In the genomic region with DNA sequence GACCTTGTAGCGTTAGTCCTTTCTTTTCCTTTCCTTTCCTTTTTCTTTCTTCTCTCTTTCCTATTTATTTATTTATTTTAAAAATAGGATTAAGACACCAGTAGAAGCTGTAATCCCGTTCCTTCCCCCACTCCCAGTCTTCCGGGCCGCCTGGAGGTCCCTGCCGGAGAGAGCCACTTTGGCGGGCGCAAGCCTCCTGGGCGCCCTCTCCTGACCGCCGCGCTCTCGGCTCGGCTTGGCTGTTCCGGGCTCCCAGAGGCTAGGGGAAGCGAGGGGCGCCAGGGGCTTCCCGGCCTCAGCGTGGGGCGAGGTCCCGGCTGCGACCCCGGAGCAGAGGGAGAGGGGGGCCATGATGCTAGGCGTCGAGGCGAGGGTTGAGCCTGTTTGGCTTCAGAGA, we compare ENCODE assay signal across 13 cellular contexts. TPM values are rescaled to one million over a fixed set of nuclear protein-coding genes. Genes with fewer than 3 reads are reported as not detected.
DNase-seq lines count a peak whose midpoint lies in the region; ATAC-seq and TF ChIP-seq lines count a peak whose summit lies in the region.
"Had no signal": no experiment of that assay in that cellular context is flagged by ENCODE, and none has a peak within 500 bp of the region (broad histone marks: within the 10 kb centered on the region; RNA-seq: fewer than 3 reads in every experiment).

No MANE protein-coding gene starts in this region.

- TF ChIP-seq POLR2A in stomach (IDR thresholded peaks at IDR 0.05), result no peak

- no peaks in the 10 kb centered on the region for H3K9me3 Mint-ChIP-seq in endothelial cell (ENCODE audit: unreplicated experiment)
- H3K9me3 Mint-ChIP-seq in natural killer cell treated with Interleukin-12 subunit alpha and Interleukin-12 subunit beta and Interleukin-15 and Interleukin-18, amount 100 ng/mL, for 72 hours, result no peaks in the 10 kb centered on the region

- H3K27me3 ChIP-seq in stomach, result peaks cover 0 to 40% (median 10%) of the 10 kb centered on the region in 3 donors

- peaks cover 3% of the 10 kb centered on the region for H3K36me3 Mint-ChIP-seq in endothelial cell (ENCODE audit: low read depth, unreplicated experiment)
- H3K36me3 Mint-ChIP-seq in natural killer cell treated with Interleukin-12 subunit alpha and Interleukin-12 subunit beta and Interleukin-15 and Interleukin-18, amount 100 ng/mL, for 72 hours, result no peaks in the 10 kb centered on the region

- peak overlapping the region; percentile 47 to 83 (median 72) for H3K4me3 ChIP-seq in stomach

- peaks cover 0 to 10% (median 2%) of the 10 kb centered on the region in 4 donors for H3K4me1 ChIP-seq in stomach

- peak; percentile 78 for DNase-seq in HCEC 1CT
- peak; percentile 62 for DNase-seq in endothelial cell (ENCODE audit: low spot score)
- DNase-seq in kidney tubule cell (ENCODE audit: low spot score), result peak; percentile 32
- no peak for DNase-seq in stomach
- no peak for DNase-seq in stimulated activated CD4-positive, alpha-beta T cell treated with anti-CD3 and anti-CD28 coated beads, Interleukin-12 subunit alpha, Interleukin-12 subunit beta, amount 100 ng/mL, for 4 hours
- DNase-seq in COR-L47 (lab: John Stamatoyannopoulos, UW), result no peak
- no peak for DNase-seq in NCI-H2196 (lab: John Stamatoyannopoulos, UW; ENCODE audit: unreplicated experiment)
- DNase-seq in natural killer cell treated with Interleukin-12 subunit alpha and Interleukin-12 subunit beta and Interleukin-15 and Interleukin-18, amount 100 ng/mL, for 72 hours (ENCODE audit: low spot score), result no peak
- DNase-seq: central memory CD4-positive, alpha-beta T cell; NCI-H524; stimulated activated naive CD4-positive, alpha-beta T cell treated with Interleukin-2 at 50 U/mL for 16 hours had no signal

- peak overlapping the region; percentile 32 to 93 (median 89) for H3K27ac ChIP-seq in stomach
- H3K27ac ChIP-seq: neutrophil, VCaP had no signal

- H3K4me1 Mint-ChIP-seq in endothelial cell (ENCODE audit: unreplicated experiment), result peaks cover 20% of the 10 kb centered on the region
- no peaks in the 10 kb centered on the region for H3K4me1 Mint-ChIP-seq in natural killer cell treated with Interleukin-12 subunit alpha and Interleukin-12 subunit beta and Interleukin-15 and Interleukin-18, amount 100 ng/mL, for 72 hours (ENCODE audit: low read depth in 2 of 2)

- no peak for TF ChIP-seq EP300 in stomach (IDR thresholded peaks at IDR 0.05)

- 27 to 62% (median 53%) methylated on average over 25 of the region's 25 CpGs for WGBS in stomach, 5 donors

- no peak overlapping the region for H3K4me3 Mint-ChIP-seq in endothelial cell (ENCODE audit: unreplicated experiment)
- no peak overlapping the region for H3K4me3 Mint-ChIP-seq in natural killer cell treated with Interleukin-12 subunit alpha and Interleukin-12 subunit beta and Interleukin-15 and Interleukin-18, amount 100 ng/mL, for 72 hours

- H3K27ac Mint-ChIP-seq in endothelial cell (ENCODE audit: unreplicated experiment), result no peak overlapping the region
- no peak overlapping the region for H3K27ac Mint-ChIP-seq in natural killer cell treated with Interleukin-12 subunit alpha and Interleukin-12 subunit beta and Interleukin-15 and Interleukin-18, amount 100 ng/mL, for 72 hours

- H3K9me3 ChIP-seq in stomach, result no peaks in the 10 kb centered on the region
- H3K9me3 ChIP-seq: neutrophil had no signal

- no peak for ATAC-seq in natural killer cell treated with Interleukin-12 subunit alpha and Interleukin-12 subunit beta and Interleukin-15 and Interleukin-18, amount 100 ng/mL, for 72 hours

- intact Hi-C loops in stomach (cut with DNase I; ENCODE audit: low total_unique reads), result no loop called here

- H3K36me3 ChIP-seq in stomach, result peaks cover 4 to 37% (median 17%) of the 10 kb centered on the region in 4 donors
- H3K36me3 ChIP-seq: neutrophil had no signal

- peaks cover 21% of the 10 kb centered on the region for H3K27me3 Mint-ChIP-seq in endothelial cell (ENCODE audit: unreplicated experiment)
- peaks cover 23 to 25% of the 10 kb centered on the region in 2 donors for H3K27me3 Mint-ChIP-seq in natural killer cell treated with Interleukin-12 subunit alpha and Interleukin-12 subunit beta and Interleukin-15 and Interleukin-18, amount 100 ng/mL, for 72 hours

- no peak for TF ChIP-seq CTCF in endothelial cell (IDR thresholded peaks at IDR 0.05; ENCODE audit: unreplicated experiment)
- TF ChIP-seq CTCF in stomach (IDR thresholded peaks at IDR 0.05), result no peak

RNA-seq across cellular contexts. Expression of a gene that starts 10.9 kb away (rescaled TPM):
- 13.3 TPM for total RNA-seq in endothelial cell (ENCODE audit: unreplicated experiment)
- 100 to 1,000 TPM in 2 of 5 donors, 10 to 100 TPM in 3; 31.2 to 172 (median 57.4) TPM for total RNA-seq in stomach
- 10 to 100 TPM in 1 of 3 donors, 1 to 10 TPM in 2; 4.8 to 36.8 (median 9.8) TPM for polyA plus RNA-seq in stomach
- total RNA-seq in natural killer cell treated with Interleukin-12 subunit alpha and Interleukin-12 subunit beta and Interleukin-15 and Interleukin-18, amount 100 ng/mL, for 72 hours, result 1 to 10 TPM in 1 of 2 donors, under 1 TPM in 1; 0.53 to 3.6 TPM

Comparison
In these comparisons a context has a peak if more than half of its experiments do, and no peak if none do; other contexts are left out.
1. DNase-seq: peak in HCEC 1CT (single experiment), endothelial cell (single experiment) and kidney tubule cell (single experiment); none in stomach (single experiment), stimulated activated CD4-positive, alpha-beta T cell treated with anti-CD3 and anti-CD28 coated beads, Interleukin-12 subunit alpha, Interleukin-12 subunit beta, amount 100 ng/mL, for 4 hours (single experiment), COR-L47 (single experiment), NCI-H2196 (single experiment) and natural killer cell treated with Interleukin-12 subunit alpha and Interleukin-12 subunit beta and Interleukin-15 and Interleukin-18, amount 100 ng/mL, for 72 hours (single experiment).